26 cellular contexts compared by ENCODE assay signal in genomic region chr22:35978889-35979288, GRCh38.
"Had no signal": no experiment of that assay in that cellular context is flagged by ENCODE, and none has a peak within 500 bp of the region (broad histone marks: within the 10 kb centered on the region; RNA-seq: fewer than 3 reads in every experiment).

No MANE protein-coding gene starts in this region.

- H3K27ac ChIP-seq: colonic mucosa, epithelial cell of prostate, heart left ventricle, hepatocyte, left lung, lower lobe of right lung, neutrophil, parathyroid adenoma, right lobe of liver, thyroid gland had no signal

- H3K4me1 Mint-ChIP-seq: natural killer cell had no signal

- H3K4me3 ChIP-seq: colonic mucosa, heart left ventricle, hepatocyte, left lung, lower lobe of right lung, right lobe of liver, smooth muscle cell, stomach, thyroid gland had no signal

- H3K4me2 ChIP-seq: hepatocyte, smooth muscle cell had no signal

- H3K27me3 ChIP-seq: colonic mucosa, heart left ventricle, hepatocyte, left lung, right lobe of liver, stomach, thyroid gland had no signal

- H3K27ac Mint-ChIP-seq: dendritic cell treated with granulocyte-macrophage colony-stimulating factor and Interleukin-4, amounts not matched to agents 40 ng/mL and 50 ng/mL, for 4 days; endodermal cell; natural killer cell; progenitor cell of endocrine pancreas; type B pancreatic cell had no signal

- H3K27me3 Mint-ChIP-seq: progenitor cell of endocrine pancreas, type B pancreatic cell had no signal

- H2AFZ ChIP-seq: hepatocyte, parathyroid adenoma had no signal

- H3K36me3 ChIP-seq: colonic mucosa, heart left ventricle, left lung, lower lobe of right lung, neutrophil, right lobe of liver, stomach, thyroid gland had no signal

- DNase-seq: colonic mucosa; effector CD8-positive, alpha-beta T cell; endodermal cell; heart left ventricle; left cardiac atrium; left lung; lower lobe of right lung; natural killer cell; right lobe of liver; stimulated activated CD4-positive, alpha-beta T cell treated with anti-CD3 and anti-CD28 coated beads, Interleukin-12 subunit alpha, Interleukin-12 subunit beta, amount 100 ng/mL, for 4 hours; stimulated activated CD4-positive, alpha-beta T cell treated with anti-CD3 and anti-CD28 coated beads, Interleukin-1b, Interleukin-23, amount 100 ng/mL, for 48 hours; stimulated activated CD4-positive, alpha-beta T cell treated with anti-CD3 and anti-CD28 coated beads, Interleukin-4, amount 100 ng/mL, for 1 hour; stimulated activated CD8-positive, alpha-beta memory T cell treated with anti-CD3 and anti-CD28 coated beads, Interleukin-4, amount 100 ng/mL, for 48 hours; stimulated activated naive CD4-positive, alpha-beta T cell treated with Interleukin-2 at 50 U/mL for 16 hours; stomach; thyroid gland had no signal

- H3K9me3 ChIP-seq: colonic mucosa, heart left ventricle, left lung, lower lobe of right lung, neutrophil, right lobe of liver, stomach, thyroid gland had no signal

- H3K36me3 Mint-ChIP-seq: natural killer cell had no signal

- H3K4me1 ChIP-seq: colonic mucosa had no signal

- H3K9me3 Mint-ChIP-seq: dendritic cell treated with granulocyte-macrophage colony-stimulating factor and Interleukin-4, amounts not matched to agents 40 ng/mL and 50 ng/mL, for 4 days; endodermal cell; natural killer cell; neural crest cell; type B pancreatic cell had no signal

- FAIRE-seq: frontal cortex had no signal

- H3K4me3 Mint-ChIP-seq: dendritic cell treated with granulocyte-macrophage colony-stimulating factor and Interleukin-4, amounts not matched to agents 40 ng/mL and 50 ng/mL, for 4 days; endodermal cell; natural killer cell; neural crest cell; type B pancreatic cell had no signal

- H3K9ac ChIP-seq: parathyroid adenoma had no signal
